8 cellular contexts compared by ENCODE assay signal in genomic region chr9:89496645-89497044, GRCh38. TPM values are rescaled to one million over a fixed set of nuclear protein-coding genes. Genes with fewer than 3 reads are reported as not detected.
DNase-seq lines count a peak whose midpoint lies in the region; ATAC-seq and TF ChIP-seq lines count a peak whose summit lies in the region.

No MANE protein-coding gene starts in this region.

- no peak overlapping the region for H3K27ac Mint-ChIP-seq in Caco-2 (ENCODE audit: unreplicated experiment)

- no peak overlapping the region for H2AFZ ChIP-seq in parathyroid adenoma

- H3K36me3 ChIP-seq in Caco-2 (ENCODE audit: control insufficient read depth, insufficient read depth, low read length) (no peaks in the 10 kb centered on the region), NT2/D1 (ENCODE audit: insufficient read depth, insufficient read length, low read length) (no peaks in the 10 kb centered on the region), parathyroid adenoma (ENCODE audit: control insufficient read depth, insufficient read depth, low read length) (no peaks in the 10 kb centered on the region)

- CTCF ChIA-PET in Caco-2 (lab: Charles Lee) = no interaction called here

- H3K27me3 Mint-ChIP-seq in Caco-2 (ENCODE audit: insufficient read depth, unreplicated experiment) = peaks cover 2% of the 10 kb centered on the region

- peak overlapping the region; percentile 64 for H3K4me3 Mint-ChIP-seq in Caco-2 (ENCODE audit: unreplicated experiment)

- DNase-seq in Caco-2 = no peak
- DNase-seq in NT2/D1 (ENCODE audit: low read depth, low spot score) = no peak
- no peak for DNase-seq in epithelial cell of esophagus (ENCODE audit: low read depth)
- no peak for DNase-seq in UCSD-AML1 (lab: John Stamatoyannopoulos, UW; ENCODE audit: unreplicated experiment)
- DNase-seq in RPMI8226 = no peak
- DNase-seq in NCI-H187 (lab: John Stamatoyannopoulos, UW) = no peak

- no peaks in the 10 kb centered on the region for H3K9me3 Mint-ChIP-seq in Caco-2 (ENCODE audit: unreplicated experiment)

- H3K4me1 Mint-ChIP-seq in Caco-2 (ENCODE audit: low read depth, unreplicated experiment) = no peaks in the 10 kb centered on the region

- peak overlapping the region; percentile 65 for H3K4me2 ChIP-seq in parathyroid adenoma (ENCODE audit: low read length)

- no peak for ATAC-seq in HG02763 (IDR thresholded peaks at IDR 0.05; ENCODE audit: unreplicated experiment)

- no peaks in the 10 kb centered on the region for H3K27me3 ChIP-seq in Caco-2 (replicated peaks; ENCODE audit: control insufficient read depth, insufficient read depth, low read length)
- peaks cover 11% of the 10 kb centered on the region for H3K27me3 ChIP-seq in NT2/D1 (ENCODE audit: insufficient read depth, insufficient read length)
- H3K27me3 ChIP-seq in parathyroid adenoma (ENCODE audit: control insufficient read depth, insufficient read depth, low read length) = no peaks in the 10 kb centered on the region

- no peaks in the 10 kb centered on the region for H3K79me2 ChIP-seq in parathyroid adenoma

- H3K9ac ChIP-seq in NT2/D1 (ENCODE audit: insufficient read length, low read depth) = peak overlapping the region; percentile 71
- H3K9ac ChIP-seq in parathyroid adenoma = no peak overlapping the region

- no TSS peak for BruUV-seq in Caco-2 (replicated peaks; lab: Mats Ljungman, UMichigan)

- H3K9me3 ChIP-seq in Caco-2 = no peaks in the 10 kb centered on the region
- H3K9me3 ChIP-seq in NT2/D1 (ENCODE audit: insufficient read depth, low read length) = no peaks in the 10 kb centered on the region
- H3K9me3 ChIP-seq in parathyroid adenoma (ENCODE audit: control insufficient read depth, low read length) = no peaks in the 10 kb centered on the region

- TF ChIP-seq CTCF in Caco-2 (IDR thresholded peaks at IDR 0.05; ENCODE audit: insufficient read depth in 1 of 2, low read depth in 1 of 2, low read length in 1 of 2, severe bottlenecking in 1 of 2, unreplicated experiment in 1 of 2) = no peak
- no peak for TF ChIP-seq CTCF in epithelial cell of esophagus (IDR thresholded peaks at IDR 0.05; ENCODE audit: insufficient read depth, low read depth, low read length, missing control alignments)
- no peak for TF ChIP-seq CTCF in parathyroid adenoma (IDR thresholded peaks at IDR 0.05)

- no peak overlapping the region for H3K27ac ChIP-seq in parathyroid adenoma

- POLR2A ChIA-PET in Caco-2 (lab: Charles Lee) = no interaction called here

- peaks cover 5% of the 10 kb centered on the region for H3K36me3 Mint-ChIP-seq in Caco-2 (ENCODE audit: insufficient read depth, unreplicated experiment)

- H3K4me1 ChIP-seq in Caco-2 (no peaks in the 10 kb centered on the region; the same call in 1 of the 2 replicates), NT2/D1 (ENCODE audit: insufficient read depth, insufficient read length) (peaks cover 27% of the 10 kb centered on the region), parathyroid adenoma (no peaks in the 10 kb centered on the region)

- intact Hi-C loops in Caco-2 (cut with micrococcal nuclease; ENCODE audit: unreplicated experiment) = loop anchor here (2.0 kb wide), 1 partner anchor 52 kb away; no protein-coding TSS in a partner anchor

- H3K4me3 ChIP-seq in Caco-2 (ENCODE audit: low read depth, low read length) (peak overlapping the region; percentile 56), NT2/D1 (ENCODE audit: insufficient read length, low read depth) (no peak overlapping the region), epithelial cell of esophagus (ENCODE audit: low read length) (peak overlapping the region; percentile 38), parathyroid adenoma (ENCODE audit: low read depth, low read length) (peak overlapping the region; percentile 53)

RNA-seq across cellular contexts. Expression of gene SEMA4D, which starts 1.3 kb away (rescaled TPM):
- total RNA-seq in Caco-2 (2022) = 16.0 and 17.1 TPM in 2 replicates
